In genomic region chr7:52782348-52782747, GRCh38 we compare ENCODE assay signal across 25 cellular contexts.
"Had no signal": no experiment of that assay in that cellular context is flagged by ENCODE, and none has a peak within 500 bp of the region (broad histone marks: within the 10 kb centered on the region; RNA-seq: fewer than 3 reads in every experiment).

No MANE protein-coding gene starts in this region.

- H3K36me3 ChIP-seq: ascending aorta, cardiac muscle cell had no signal

- H3K4me1 ChIP-seq: ascending aorta had no signal

- H3K27ac ChIP-seq: ascending aorta, cardiac muscle cell had no signal

- H3K27me3 ChIP-seq: ascending aorta, cardiac muscle cell had no signal

- H3K4me3 ChIP-seq: ascending aorta, cardiac muscle cell had no signal

- DNase-seq: activated B cell treated with CpG ODN at 0.5 μM for 24 hours; activated CD4-positive, alpha-beta memory T cell treated with anti-CD3 and anti-CD28 coated beads for 36 hours; activated CD4-positive, alpha-beta T cell treated with anti-CD3 and anti-CD28 coated beads for 4 hours; activated CD4-positive, alpha-beta T cell treated with anti-CD3 and anti-CD28 coated beads, Interleukin-2, amount 10 ng/mL, durations not matched to agents 24 days and 14 days; activated CD4-positive, alpha-beta T cell treated with anti-CD3 and anti-CD28 coated beads, Interleukin-2, amount 50 U/mL, for 1 hour; activated CD4-positive, alpha-beta T cell treated with anti-CD3 and anti-CD28 coated beads, Interleukin-2, amount 50 U/mL, for 4 hours; activated CD4-positive, CD25-positive, alpha-beta regulatory T cell treated with anti-CD3 and anti-CD28 coated beads, Interleukin-2, amount 50 U/mL, for 72 hours; activated CD8-positive, alpha-beta memory T cell treated with anti-CD3 and anti-CD28 coated beads, Interleukin-2, amount 50 U/mL, for 48 hours; activated CD8-positive, alpha-beta T cell treated with anti-CD3 and anti-CD28 coated beads for 36 hours; activated effector memory CD4-positive, alpha-beta T cell treated with Interleukin-2 at 50 U/mL for 16 hours; activated gamma-delta T cell; activated naive CD4-positive, alpha-beta T cell treated with anti-CD3 and anti-CD28 coated beads, Interleukin-2, amount 10 ng/mL, durations not matched to agents 7 days and 5 days; activated naive CD4-positive, alpha-beta T cell treated with Interleukin-2 at 50 U/mL for 16 hours; activated naive CD8-positive, alpha-beta T cell treated with anti-CD3 and anti-CD28 coated beads, Interleukin-2, amount 10 ng/mL, durations not matched to agents 7 days and 5 days; activated naive CD8-positive, alpha-beta T cell treated with anti-CD3 and anti-CD28 coated beads, Interleukin-2, amount 50 U/mL, for 24 hours; activated T-cell treated with anti-CD3 and anti-CD28 coated beads, Interleukin-2, amount 50 U/mL, for 24 hours; activated T-cell treated with anti-CD3 and anti-CD28 coated beads, Interleukin-2, amount 50 U/mL, for 48 hours; amygdala; anterior cingulate cortex; caudate nucleus; T-helper 1 cell; T-helper 2 cell; T-helper 9 cell had no signal
